In genomic region chr12:5251786-5252185, GRCh38 we compare ENCODE assay signal across 24 cellular contexts.
"Had no signal": no experiment of that assay in that cellular context is flagged by ENCODE, and none has a peak within 500 bp of the region (broad histone marks: within the 10 kb centered on the region; RNA-seq: fewer than 3 reads in every experiment).

No MANE protein-coding gene starts in this region.

- DNase-seq: Kasumi-1; MM.1S; NCI-H1092 treated with DMSO at 0.1 percent for 48 hours; NCI-H1436; NCI-H187; NCI-H2029; NCI-H2081 treated with DMSO at 0.1 percent for 48 hours; NCI-H2171; NCI-H226; NCI-H446; NCI-H510A; NCI-H524 treated with DMSO at 0.1 percent for 48 hours; NCI-H69; NCI-H774; NK-92 treated with Interleukin-12 subunit alpha and Interleukin-12 subunit beta, amount 100 ng/mL, for 24 hours; PC-3; SHP77; SK-N-SH; SW 1271 had no signal

- FAIRE-seq: HTR-8/SVneo had no signal

- H3K9ac ChIP-seq: KMS-11, SK-N-SH had no signal

- H3K9me3 ChIP-seq: SK-N-SH had no signal

- H3K27ac ChIP-seq: HL-60, KMS-11, RWPE1 had no signal

- ATAC-seq: Panc1, PC-3 had no signal

- H3K4me2 ChIP-seq: KMS-11, SK-N-SH had no signal
